ENCODE assay signal across 20 cellular contexts in genomic region chr13:109130093-109130835, GRCh38.
A peak's percentile ranks its signal among the peaks of the same experiment; 100 is the strongest.
DNase-seq lines count a peak whose midpoint lies in the region; ATAC-seq and TF ChIP-seq lines count a peak whose summit lies in the region.
"Had no signal": no experiment of that assay in that cellular context is flagged by ENCODE, and none has a peak within 500 bp of the region (broad histone marks: within the 10 kb centered on the region; RNA-seq: fewer than 3 reads in every experiment).

No MANE protein-coding gene starts in this region.

- no CpG with 5 or more reads among the region's 6 CpGs for WGBS in mesendoderm (ENCODE audit: extremely low coverage, insufficient coverage, low lambda C conversion rate)

- H3K4me1 ChIP-seq in BLaER1 treated with 17β-estradiol and CSF1 and Interleukin-3, amounts not matched to agents 10 nM and 100 nM: peaks cover 29 to 68% (median 59%) of the 10 kb centered on the region in 10 experiments
- H3K4me1 ChIP-seq in mesendoderm (ENCODE audit: control insufficient read depth, low read depth, low read length): no peaks in the 10 kb centered on the region
- H3K4me1 ChIP-seq: SJCRH30 had no signal

- peak overlapping the region in 3 of 11 experiments; percentile 40 to 57 (median 48); a peak in 2 of 22 replicates for H3K9ac ChIP-seq in BLaER1 treated with 17β-estradiol and CSF1 and Interleukin-3, amounts not matched to agents 10 nM and 100 nM
- H3K9ac ChIP-seq in mesendoderm (ENCODE audit: low read length): no peak overlapping the region
- H3K9ac ChIP-seq: KMS-11 had no signal

- H3K36me3 ChIP-seq in BLaER1 treated with 17β-estradiol and CSF1 and Interleukin-3, amounts not matched to agents 10 nM and 100 nM: no peaks in the 10 kb centered on the region
- H3K36me3 ChIP-seq in mesendoderm (ENCODE audit: control insufficient read depth, insufficient read depth, low read length): no peaks in the 10 kb centered on the region
- H3K36me3 ChIP-seq: SJCRH30 had no signal

- H4K5ac ChIP-seq in mesendoderm (ENCODE audit: low read length): no peak overlapping the region

- no peak for TF ChIP-seq CTCF in HL-60 (IDR thresholded peaks at IDR 0.05; ENCODE audit: insufficient read depth, low read length)

- no peaks in the 10 kb centered on the region for H4K20me1 ChIP-seq in BLaER1 treated with 17β-estradiol and CSF1 and Interleukin-3, amounts not matched to agents 10 nM and 100 nM

- H3K4me2 ChIP-seq in BLaER1 treated with 17β-estradiol and CSF1 and Interleukin-3, amounts not matched to agents 10 nM and 100 nM: peak overlapping the region; percentile 71 to 87 (median 77)
- no peak overlapping the region for H3K4me2 ChIP-seq in mesendoderm (ENCODE audit: low read length)
- H3K4me2 ChIP-seq: KMS-11 had no signal

- H3K79me2 ChIP-seq in mesendoderm (ENCODE audit: control insufficient read depth, insufficient read depth, low read length): no peaks in the 10 kb centered on the region

- no peak overlapping the region for H3K4me3 ChIP-seq in BLaER1 treated with 17β-estradiol and CSF1 and Interleukin-3, amounts not matched to agents 10 nM and 100 nM
- H3K4me3 ChIP-seq in HL-60 (replicated peaks; ENCODE audit: insufficient read depth, low read length) (no peak overlapping the region), mesendoderm (ENCODE audit: low read length) (no peak overlapping the region)
- H3K4me3 ChIP-seq: SJCRH30 had no signal

- ATAC-seq in GM21786 (IDR thresholded peaks at IDR 0.05; ENCODE audit: unreplicated experiment) (no peak), HG03571 (IDR thresholded peaks at IDR 0.05; ENCODE audit: unreplicated experiment) (no peak)
- ATAC-seq: CD8-positive, alpha-beta T cell had no signal

- peaks cover 0 to 28% (median 18%) of the 10 kb centered on the region in 11 experiments; a peak in 15 of 22 replicates for H3K9me3 ChIP-seq in BLaER1 treated with 17β-estradiol and CSF1 and Interleukin-3, amounts not matched to agents 10 nM and 100 nM (replicated peaks in 1 of 11)
- H3K9me3 ChIP-seq: SJCRH30 had no signal

- no peak overlapping the region for H2BK5ac ChIP-seq in mesendoderm (ENCODE audit: low read length)

- no peak overlapping the region for H2BK15ac ChIP-seq in mesendoderm (replicated peaks; ENCODE audit: low read depth)

- H4K8ac ChIP-seq in mesendoderm (ENCODE audit: low read depth, low read length): no peak overlapping the region

- H3K18ac ChIP-seq in mesendoderm (ENCODE audit: low read length): no peak overlapping the region

- H3K56ac ChIP-seq in mesendoderm (ENCODE audit: low read length): no peak overlapping the region

- H3K79me1 ChIP-seq in mesendoderm (ENCODE audit: low read length): no peaks in the 10 kb centered on the region

- H2BK120ac ChIP-seq in mesendoderm (ENCODE audit: low read depth, low read length): no peak overlapping the region

- peak overlapping the region in 8 of 11 experiments; percentile 58 to 78 (median 66); a peak in 15 of 22 replicates for H3K27ac ChIP-seq in BLaER1 treated with 17β-estradiol and CSF1 and Interleukin-3, amounts not matched to agents 10 nM and 100 nM
- peak overlapping the region; percentile 85 for H3K27ac ChIP-seq in HL-60 (replicated peaks)
- no peak overlapping the region for H3K27ac ChIP-seq in mesendoderm (ENCODE audit: low read depth, low read length)
- H3K27ac ChIP-seq: KMS-11, SJCRH30 had no signal

- H3K23ac ChIP-seq in mesendoderm (ENCODE audit: low read length): no peak overlapping the region

- H3K27me3 ChIP-seq in BLaER1 treated with 17β-estradiol and CSF1 and Interleukin-3, amounts not matched to agents 10 nM and 100 nM: no peaks in the 10 kb centered on the region
- H3K27me3 ChIP-seq in HL-60 (ENCODE audit: insufficient read depth, poor library complexity, severe bottlenecking) (no peaks in the 10 kb centered on the region), mesendoderm (ENCODE audit: insufficient read depth, low read length, poor library complexity) (no peaks in the 10 kb centered on the region)
- H3K27me3 ChIP-seq: SJCRH30 had no signal

- DNase-seq in HL-60 (ENCODE audit: low read depth in 1 of 2, low spot score in 1 of 2) (no peak), NCI-H82 (lab: John Stamatoyannopoulos, UW) (peak; percentile 99), mesendoderm (peak; percentile 69), amniotic stem cell (lab: John Stamatoyannopoulos, UW) (no peak)
- DNase-seq: C1 segment of cervical spinal cord; CD8-positive, alpha-beta T cell; EL; GOT3; HCEC 1CT; IMR-90; NCI-H1092; NCI-H1436 treated with DMSO at 0.1 percent for 48 hours; NCI-H1930; NCI-H748 treated with DMSO at 0.1 percent for 48 hours; SJCRH30; T-helper 1 cell had no signal

- no peak overlapping the region for H3K4ac ChIP-seq in mesendoderm (ENCODE audit: low read depth, low read length)

- no peak overlapping the region for H2AK5ac ChIP-seq in mesendoderm (ENCODE audit: low read length)

Comparison
In these comparisons a context has a peak if more than half of its experiments do, and no peak if none do; other contexts are left out.
1. DNase-seq: peak in NCI-H82 (single experiment) and mesendoderm (single experiment); none in HL-60 (0 of 2) and amniotic stem cell (single experiment).